Comparison of ENCODE assay signal across 10 cellular contexts in the genomic region with DNA sequence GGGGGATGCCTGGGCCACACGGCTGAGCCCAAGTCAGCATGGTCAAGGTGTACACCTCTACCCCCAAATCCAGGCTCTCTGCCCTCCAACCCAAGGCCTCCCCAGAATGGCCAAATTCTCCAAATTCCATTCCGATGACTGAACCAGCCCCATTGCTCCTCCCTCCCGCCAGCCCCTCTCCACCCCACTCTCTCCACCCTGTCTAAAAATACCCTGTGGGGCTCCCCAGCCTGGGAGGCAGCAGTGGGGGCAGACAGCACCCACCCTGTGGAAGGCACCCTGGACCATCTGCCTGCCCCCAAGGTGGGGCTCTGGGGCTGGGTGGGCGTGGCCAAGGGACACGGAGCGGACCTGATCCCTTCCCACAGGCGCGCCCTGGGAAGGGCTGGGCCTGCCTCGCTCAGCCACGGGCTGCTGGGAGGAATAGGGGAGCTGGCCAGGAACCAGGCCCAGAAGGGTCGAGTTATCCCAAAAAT. TPM values are rescaled to one million over a fixed set of nuclear protein-coding genes. Genes with fewer than 3 reads are reported as not detected.
DNase-seq lines count a peak whose midpoint lies in the region; ATAC-seq, FAIRE-seq and TF ChIP-seq lines count a peak whose summit lies in the region.
"Had no signal": no experiment of that assay in that cellular context is flagged by ENCODE, and none has a peak within 500 bp of the region (broad histone marks: within the 10 kb centered on the region; RNA-seq: fewer than 3 reads in every experiment).

No MANE protein-coding gene starts in this region.

- CTCF ChIA-PET in HCT116 (lab: Charles Lee): interaction anchor here (0.6 kb wide), 1 partner anchor 37 kb away, joined by 4 read pairs; no protein-coding TSS in a partner anchor

- H3K9ac ChIP-seq in HCT116 (ENCODE audit: low read length) (peak overlapping the region; percentile 75), astrocyte (ENCODE audit: low read length) (peak overlapping the region; percentile 45)

- H3K27me3 ChIP-seq in HCT116 (ENCODE audit: insufficient read depth, low read length): no peaks in the 10 kb centered on the region
- no peaks in the 10 kb centered on the region for H3K27me3 ChIP-seq in astrocyte (ENCODE audit: insufficient read depth, low read length)

- intact Hi-C loops in HCT116 (cut with micrococcal nuclease): no loop called here

- H2AFZ ChIP-seq in HCT116 (ENCODE audit: low read depth, low read length, poor library complexity, severe bottlenecking) (no peak overlapping the region), astrocyte (ENCODE audit: low read depth, low read length) (no peak overlapping the region)

- TF ChIP-seq RAD21 in HCT116 (IDR thresholded peaks at IDR 0.05; ENCODE audit: low read depth): no peak

- BruUV-seq in HCT116 (replicated peaks; lab: Mats Ljungman, UMichigan): no TSS peak

- peaks cover 37% of the 10 kb centered on the region for H3K4me1 Mint-ChIP-seq in astrocyte (ENCODE audit: low read depth, unreplicated experiment)
- peaks cover 5 to 7% of the 10 kb centered on the region in 2 donors for H3K4me1 Mint-ChIP-seq in stimulated activated naive B cell treated with anti-CD40 and anti-IgM and Interleukin-4, amounts not matched to agents 10 μg/mL and 1 μg/mL and 100 μg/mL, for 72 hours

- RAD21 ChIA-PET in HCT116 (lab: Charles Lee; ENCODE audit: low non-redundant PET in 1 of 2, low total read pairs in 2 of 2, uncharacterized antibody in 2 of 2, unreplicated experiment in 2 of 2): no interaction called here

- H3K27ac ChIP-seq in HCT116 (ENCODE audit: low read depth, low read length) (peak overlapping the region; percentile 97), astrocyte (ENCODE audit: low read depth, low read length) (peak overlapping the region; percentile 79)

- H3K27ac Mint-ChIP-seq in astrocyte (ENCODE audit: unreplicated experiment): peak overlapping the region; percentile 94
- peak overlapping the region; percentile 25 for H3K27ac Mint-ChIP-seq in stimulated activated naive B cell treated with anti-CD40 and anti-IgM and Interleukin-4, amounts not matched to agents 10 μg/mL and 1 μg/mL and 100 μg/mL, for 72 hours
- H3K27ac Mint-ChIP-seq: natural killer cell treated with Interleukin-12 subunit alpha and Interleukin-12 subunit beta and Interleukin-15 and Interleukin-18, amount 100 ng/mL, for 72 hours had no signal

- H3K4me3 Mint-ChIP-seq in astrocyte (ENCODE audit: unreplicated experiment): peak overlapping the region; percentile 54
- H3K4me3 Mint-ChIP-seq in stimulated activated naive B cell treated with anti-CD40 and anti-IgM and Interleukin-4, amounts not matched to agents 10 μg/mL and 1 μg/mL and 100 μg/mL, for 72 hours: no peak overlapping the region
- H3K4me3 Mint-ChIP-seq: natural killer cell treated with Interleukin-12 subunit alpha and Interleukin-12 subunit beta and Interleukin-15 and Interleukin-18, amount 100 ng/mL, for 72 hours had no signal

- H4K20me1 ChIP-seq in HCT116 (ENCODE audit: insufficient read depth) (no peaks in the 10 kb centered on the region), astrocyte (ENCODE audit: insufficient read depth, low read length) (peaks cover 52% of the 10 kb centered on the region)

- peaks cover 50 to 75% of the 10 kb centered on the region in 2 experiments for H3K4me1 ChIP-seq in HCT116 (ENCODE audit: control insufficient read depth in 1 of 2, insufficient read depth in 2 of 2, low read length in 2 of 2)
- H3K4me1 ChIP-seq in astrocyte (ENCODE audit: insufficient read depth, low read length): peaks cover 54% of the 10 kb centered on the region

- H3K9me3 Mint-ChIP-seq in astrocyte (ENCODE audit: unreplicated experiment): no peaks in the 10 kb centered on the region
- no peaks in the 10 kb centered on the region for H3K9me3 Mint-ChIP-seq in stimulated activated naive B cell treated with anti-CD40 and anti-IgM and Interleukin-4, amounts not matched to agents 10 μg/mL and 1 μg/mL and 100 μg/mL, for 72 hours
- H3K9me3 Mint-ChIP-seq: natural killer cell treated with Interleukin-12 subunit alpha and Interleukin-12 subunit beta and Interleukin-15 and Interleukin-18, amount 100 ng/mL, for 72 hours had no signal

- ATAC-seq in HCT116 (peak; percentile 79), GM21529 (IDR thresholded peaks at IDR 0.05; ENCODE audit: unreplicated experiment) (no peak), HG02798 (IDR thresholded peaks at IDR 0.05; ENCODE audit: poor library complexity, unreplicated experiment) (no peak)
- ATAC-seq in stimulated activated naive B cell treated with anti-CD40 and anti-IgM and Interleukin-4, amounts not matched to agents 10 μg/mL and 1 μg/mL and 100 μg/mL, for 72 hours (replicated peaks): no peak
- ATAC-seq: natural killer cell treated with Interleukin-12 subunit alpha and Interleukin-12 subunit beta and Interleukin-15 and Interleukin-18, amount 100 ng/mL, for 72 hours had no signal

- TF ChIP-seq CTCF in HCT116 (IDR thresholded peaks at IDR 0.05 in 2 of 3, conservative IDR thresholded peaks at IDR 0.05 in 1 of 3; ENCODE audit: borderline replicate concordance in 1 of 3, insufficient read depth in 1 of 3, low read depth in 2 of 3, low read length in 2 of 3): no peak
- no peak for TF ChIP-seq CTCF in astrocyte (IDR thresholded peaks at IDR 0.05; ENCODE audit: insufficient read depth, low read depth, low read length)

- no peak for TF ChIP-seq POLR2A in HCT116 (IDR thresholded peaks at IDR 0.05; ENCODE audit: borderline replicate concordance, extremely low read depth, insufficient read depth, insufficient read length)

- H3K36me3 ChIP-seq in HCT116 (ENCODE audit: control insufficient read depth in 1 of 2, insufficient read depth in 2 of 2, low read length in 2 of 2) (no peaks in the 10 kb centered on the region), astrocyte (ENCODE audit: insufficient read depth, low read length) (peaks cover 10% of the 10 kb centered on the region)

- peak overlapping the region; percentile 84 for H3K4me2 ChIP-seq in HCT116 (ENCODE audit: low read length)
- H3K4me2 ChIP-seq in astrocyte (ENCODE audit: low read length): peak overlapping the region; percentile 62

- POLR2A ChIA-PET in HCT116 (lab: Charles Lee): interaction anchor here (8.1 kb wide), 1 partner anchor 13 kb away, joined by 48 read pairs; no protein-coding TSS in a partner anchor

- DNase-seq in HCT116 (ENCODE audit: low read depth, low spot score) (no peak), astrocyte (ENCODE audit: low read depth) (peak; percentile 47), iPS-NIHi7 (ENCODE audit: extremely low spot score) (peak; percentile 76), amygdala (lab: John Stamatoyannopoulos, UW) (no peak)
- no peak for DNase-seq in stimulated activated naive B cell treated with anti-CD40 and anti-IgM and Interleukin-4, amounts not matched to agents 10 μg/mL and 1 μg/mL and 100 μg/mL, for 72 hours
- DNase-seq in stimulated activated CD4-positive, alpha-beta T cell treated with anti-CD3 and anti-CD28 coated beads, Interleukin-4, amount 100 ng/mL, for 4 hours: no peak

- FAIRE-seq in astrocyte (lab: Jason Lieb, UNC): no peak

- H3K9me3 ChIP-seq in HCT116 (ENCODE audit: control insufficient read depth in 1 of 2, insufficient read depth in 1 of 2, low read depth in 1 of 2, low read length in 2 of 2) (no peaks in the 10 kb centered on the region), astrocyte (ENCODE audit: insufficient read depth, low read depth, low read length) (no peaks in the 10 kb centered on the region)

- H3K4me3 ChIP-seq in HCT116 (replicated peaks in 1 of 2; ENCODE audit: low read depth in 1 of 2, low read length in 2 of 2) (peak overlapping the region; percentile 42 to 60), astrocyte (ENCODE audit: insufficient read depth, low read depth, low read length) (no peak overlapping the region)

- H3K36me3 Mint-ChIP-seq in astrocyte (ENCODE audit: low read depth, unreplicated experiment): peaks cover 10% of the 10 kb centered on the region
- H3K36me3 Mint-ChIP-seq in stimulated activated naive B cell treated with anti-CD40 and anti-IgM and Interleukin-4, amounts not matched to agents 10 μg/mL and 1 μg/mL and 100 μg/mL, for 72 hours: no peaks in the 10 kb centered on the region
- H3K36me3 Mint-ChIP-seq: natural killer cell treated with Interleukin-12 subunit alpha and Interleukin-12 subunit beta and Interleukin-15 and Interleukin-18, amount 100 ng/mL, for 72 hours had no signal

- no peaks in the 10 kb centered on the region for H3K9me2 ChIP-seq in HCT116 (ENCODE audit: insufficient read depth)

- H3K79me2 ChIP-seq in HCT116 (ENCODE audit: insufficient read depth, low read length) (peaks cover 35% of the 10 kb centered on the region), astrocyte (ENCODE audit: insufficient read depth, low read length) (peaks cover 80% of the 10 kb centered on the region)

- H3K27me3 Mint-ChIP-seq in astrocyte (ENCODE audit: low read depth, unreplicated experiment): no peaks in the 10 kb centered on the region
- peaks cover 2 to 3% of the 10 kb centered on the region in 2 donors for H3K27me3 Mint-ChIP-seq in stimulated activated naive B cell treated with anti-CD40 and anti-IgM and Interleukin-4, amounts not matched to agents 10 μg/mL and 1 μg/mL and 100 μg/mL, for 72 hours
- H3K27me3 Mint-ChIP-seq: natural killer cell treated with Interleukin-12 subunit alpha and Interleukin-12 subunit beta and Interleukin-15 and Interleukin-18, amount 100 ng/mL, for 72 hours had no signal

TF ChIP-seq in HCT116, 20 proteins besides CTCF, POLR2A, EP300 and RAD21 (continues in another document):
- TF ChIP-seq YY1 (IDR thresholded peaks at IDR 0.05; ENCODE audit: extremely low read depth, insufficient replicate concordance, low read depth, low read length) (no peak), ZFX (IDR thresholded peaks at IDR 0.05) (no peak), EZH2 (IDR thresholded peaks at IDR 0.05) (no peak), JUND (IDR thresholded peaks at IDR 0.05) (no peak), EGR1 (IDR thresholded peaks at IDR 0.05; ENCODE audit: low read depth) (no peak)

RNA-seq across cellular contexts. Expression of a gene that starts 11.4 kb away (rescaled TPM):
- total RNA-seq in HCT116 (2021; ENCODE audit: unreplicated experiment): 21.8 TPM
- 20.5 and 20.9 TPM in 2 replicates for polyA plus RNA-seq in HCT116 (2012)
- total RNA-seq in astrocyte: 73.3 and 75.5 TPM in 2 replicates

RNA-seq across cellular contexts. Expression of a gene that starts 17.2 kb away (rescaled TPM):
- total RNA-seq in HCT116 (2021; ENCODE audit: unreplicated experiment) (1,981 TPM), astrocyte (818 and 887 TPM in 2 replicates)
- polyA plus RNA-seq in HCT116 (2012): 2,739 and 2,996 TPM in 2 replicates

RNA-seq across cellular contexts. Expression of a gene that starts 27.3 kb away (rescaled TPM):
- total RNA-seq in HCT116 (2021; ENCODE audit: unreplicated experiment) (not detected), astrocyte (not detected in 2 replicates)
- 0.05 TPM in 1 of 2 replicates, not detected in the other for polyA plus RNA-seq in HCT116 (2012)
- total RNA-seq: natural killer cell treated with Interleukin-12 subunit alpha and Interleukin-12 subunit beta and Interleukin-15 and Interleukin-18, amount 100 ng/mL, for 72 hours; SK-MEL-5 had no signal

RNA-seq across cellular contexts. Expression of a gene that starts 33.3 kb away (rescaled TPM):
- total RNA-seq in HCT116 (2021; ENCODE audit: unreplicated experiment) (16.1 TPM), astrocyte (2.9 and 3.1 TPM in 2 replicates)
- polyA plus RNA-seq in HCT116 (2012): 7.3 and 9.1 TPM in 2 replicates

Comparison
In these comparisons a context has a peak if more than half of its experiments do, and no peak if none do; other contexts are left out.
1. DNase-seq: peak in astrocyte (single experiment) and iPS-NIHi7 (single experiment); none in HCT116 (single experiment), stimulated activated naive B cell treated with anti-CD40 and anti-IgM and Interleukin-4, amounts not matched to agents 10 μg/mL and 1 μg/mL and 100 μg/mL, for 72 hours (single experiment), stimulated activated CD4-positive, alpha-beta T cell treated with anti-CD3 and anti-CD28 coated beads, Interleukin-4, amount 100 ng/mL, for 4 hours (0 of 2) and amygdala (0 of 56).